Comparison of ENCODE assay signal across 9 cellular contexts in the genomic region with DNA sequence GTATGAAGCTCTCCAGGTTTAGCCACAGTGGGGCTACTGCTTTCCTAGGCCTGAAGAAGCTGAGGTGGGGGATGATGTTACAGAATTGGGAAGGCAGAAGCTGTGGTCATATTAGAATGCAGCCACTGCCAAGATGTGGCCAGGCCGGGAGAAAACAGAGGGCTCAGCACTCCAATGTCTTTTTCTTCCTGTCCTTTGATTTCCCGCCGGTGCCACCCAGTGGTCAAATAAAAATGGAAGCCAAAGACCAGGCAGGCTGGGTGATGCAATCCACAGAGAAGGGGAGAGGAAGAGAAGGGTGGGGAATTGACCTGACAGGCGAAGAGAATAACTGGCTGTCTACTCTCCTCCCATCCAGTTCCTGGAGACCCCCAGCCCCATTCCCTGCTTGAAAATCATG.
A peak's percentile ranks its signal among the peaks of the same experiment; 100 is the strongest.
DNase-seq lines count a peak whose midpoint lies in the region; ATAC-seq and TF ChIP-seq lines count a peak whose summit lies in the region.
"Had no signal": no experiment of that assay in that cellular context is flagged by ENCODE, and none has a peak within 500 bp of the region (broad histone marks: within the 10 kb centered on the region; RNA-seq: fewer than 3 reads in every experiment).

No MANE protein-coding gene starts in this region.

- no peak overlapping the region for H3T11ph ChIP-seq in H9 (ENCODE audit: low read length)

- no CpG with 5 or more reads among the region's 4 CpGs for WGBS in H9 (ENCODE audit: extremely low coverage, insufficient read length, low lambda C conversion rate)

- 0 out of 2 replicates have a peak, but pooled peaks cover 2% of the 10 kb centered on the region for H3K4me1 ChIP-seq in H9 (ENCODE audit: insufficient read depth, low read length)

- H4K8ac ChIP-seq in H9 (replicated peaks; ENCODE audit: insufficient read length, low read depth, low read length), result no peak overlapping the region

- H3K4me3 Mint-ChIP-seq in H9, result no peak overlapping the region
- H3K4me3 Mint-ChIP-seq in activated T-helper 17 cell treated with anti-CD3 and anti-CD28 coated beads, Interleukin-2, amount 50 U/mL, for 72 hours, result no peak overlapping the region
- no peak overlapping the region for H3K4me3 Mint-ChIP-seq in activated CD4-positive, alpha-beta T cell treated with anti-CD3 and anti-CD28 coated beads, Interleukin-2, amount 10 ng/mL, durations not matched to agents 24 days and 14 days
- H3K4me3 Mint-ChIP-seq: stimulated activated naive CD8-positive, alpha-beta T cell treated with anti-CD3 and anti-CD28 coated beads, Interleukin-15, Interleukin-2, amounts not matched to agents 100 ng/mL and 50 ng/mL, for 24 hours had no signal

- no peaks in the 10 kb centered on the region for H3K27me3 ChIP-seq in H9 (ENCODE audit: insufficient read depth, low read length)

- no peak overlapping the region for H2AK5ac ChIP-seq in H9 (ENCODE audit: insufficient read length, low read length)

- no peaks in the 10 kb centered on the region for H3K79me1 ChIP-seq in H9 (ENCODE audit: insufficient read depth, low read depth, low read length, poor library complexity, severe bottlenecking)

- no peak overlapping the region for H4K5ac ChIP-seq in H9 (ENCODE audit: insufficient read length, low read depth, low read length)

- H3K9me3 Mint-ChIP-seq in H9, result no peaks in the 10 kb centered on the region
- no peaks in the 10 kb centered on the region for H3K9me3 Mint-ChIP-seq in activated T-helper 17 cell treated with anti-CD3 and anti-CD28 coated beads, Interleukin-2, amount 50 U/mL, for 72 hours
- H3K9me3 Mint-ChIP-seq in activated CD4-positive, alpha-beta T cell treated with anti-CD3 and anti-CD28 coated beads, Interleukin-2, amount 10 ng/mL, durations not matched to agents 24 days and 14 days, result no peaks in the 10 kb centered on the region
- H3K9me3 Mint-ChIP-seq: stimulated activated naive CD8-positive, alpha-beta T cell treated with anti-CD3 and anti-CD28 coated beads, Interleukin-15, Interleukin-2, amounts not matched to agents 100 ng/mL and 50 ng/mL, for 24 hours had no signal

- peaks cover 28 to 29% of the 10 kb centered on the region in 2 experiments for H3K4me1 Mint-ChIP-seq in H9
- H3K4me1 Mint-ChIP-seq in activated T-helper 17 cell treated with anti-CD3 and anti-CD28 coated beads, Interleukin-2, amount 50 U/mL, for 72 hours, result no peaks in the 10 kb centered on the region
- H3K4me1 Mint-ChIP-seq in activated CD4-positive, alpha-beta T cell treated with anti-CD3 and anti-CD28 coated beads, Interleukin-2, amount 10 ng/mL, durations not matched to agents 24 days and 14 days, result no peaks in the 10 kb centered on the region

- H3K23ac ChIP-seq in H9 (ENCODE audit: insufficient read length, low read depth, low read length), result no peak overlapping the region

- H3K4ac ChIP-seq in H9 (ENCODE audit: low read depth, low read length), result no peak overlapping the region

- no peak overlapping the region for H3K18ac ChIP-seq in H9 (ENCODE audit: insufficient read length, low read depth, low read length)

- H2BK20ac ChIP-seq in H9 (ENCODE audit: low read depth, low read length, poor library complexity, severe bottlenecking), result no peak overlapping the region

- peak overlapping the region; percentile 56 to 87 (median 85); a peak in 5 of 7 replicates for H3K27ac Mint-ChIP-seq in H9
- no peak overlapping the region for H3K27ac Mint-ChIP-seq in activated T-helper 17 cell treated with anti-CD3 and anti-CD28 coated beads, Interleukin-2, amount 50 U/mL, for 72 hours
- H3K27ac Mint-ChIP-seq in activated CD4-positive, alpha-beta T cell treated with anti-CD3 and anti-CD28 coated beads, Interleukin-2, amount 10 ng/mL, durations not matched to agents 24 days and 14 days, result no peak overlapping the region
- H3K27ac Mint-ChIP-seq: stimulated activated naive CD8-positive, alpha-beta T cell treated with anti-CD3 and anti-CD28 coated beads, Interleukin-15, Interleukin-2, amounts not matched to agents 100 ng/mL and 50 ng/mL, for 24 hours had no signal

- H3K14ac ChIP-seq in H9 (ENCODE audit: insufficient read depth, low read length), result peak overlapping the region; percentile 25; the same call in 1 of the 2 replicates

- H3K4me2 ChIP-seq in H9 (ENCODE audit: insufficient read depth, insufficient read length, low read length), result no peak overlapping the region

- no peaks in the 10 kb centered on the region for H4K20me1 ChIP-seq in H9 (ENCODE audit: control insufficient read depth, insufficient read depth, insufficient read length)

- H2BK15ac ChIP-seq in H9 (ENCODE audit: low read depth, low read length), result no peak overlapping the region

- no peaks in the 10 kb centered on the region for H3K36me3 Mint-ChIP-seq in H9 (ENCODE audit: insufficient read depth in 1 of 3, low read depth in 3 of 3)
- H3K36me3 Mint-ChIP-seq in activated T-helper 17 cell treated with anti-CD3 and anti-CD28 coated beads, Interleukin-2, amount 50 U/mL, for 72 hours (ENCODE audit: low read depth), result no peaks in the 10 kb centered on the region
- H3K36me3 Mint-ChIP-seq in activated CD4-positive, alpha-beta T cell treated with anti-CD3 and anti-CD28 coated beads, Interleukin-2, amount 10 ng/mL, durations not matched to agents 24 days and 14 days (ENCODE audit: low read depth), result no peaks in the 10 kb centered on the region

- H3K56ac ChIP-seq in H9 (ENCODE audit: insufficient read length, low read depth, low read length), result no peak overlapping the region

- H3K9me3 ChIP-seq in H9 (ENCODE audit: control insufficient read depth, low read depth, low read length), result no peaks in the 10 kb centered on the region

- H4K91ac ChIP-seq in H9 (ENCODE audit: insufficient read length, low read depth, low read length), result no peak overlapping the region

- DNase-seq in DMS53 (lab: John Stamatoyannopoulos, UW) (peak; percentile 82), H9 (peak; percentile 75), RPMI8226 (peak; percentile 24), islet precursor cell (peak; percentile 82), cortex of kidney (lab: John Stamatoyannopoulos, UW) (no peak)
- DNase-seq in activated CD4-positive, alpha-beta T cell treated with anti-CD3 and anti-CD28 coated beads, Interleukin-2, amount 10 ng/mL, durations not matched to agents 24 days and 14 days, result no peak

- no peak overlapping the region for H2AFZ ChIP-seq in H9 (ENCODE audit: low read length)

- no peaks in the 10 kb centered on the region for H3K23me2 ChIP-seq in H9 (ENCODE audit: insufficient read length, low read depth, low read length, poor library complexity, severe bottlenecking)

- no peak overlapping the region for H2BK120ac ChIP-seq in H9 (ENCODE audit: low read depth, low read length, poor library complexity, severe bottlenecking)

- no peak overlapping the region for H3K27ac ChIP-seq in H9 (ENCODE audit: insufficient read length, low read depth, low read length)

- no peak overlapping the region for H3K9ac ChIP-seq in H9 (ENCODE audit: extremely low read depth, insufficient read length, low read length)

- H2BK12ac ChIP-seq in H9 (ENCODE audit: insufficient read length, low read depth, low read length), result no peak overlapping the region

- no peak overlapping the region for H2BK5ac ChIP-seq in H9 (ENCODE audit: insufficient read length, low read length)

- no peaks in the 10 kb centered on the region for H3K79me2 ChIP-seq in H9 (ENCODE audit: insufficient read depth, low read length)

- intact Hi-C loops in activated CD4-positive, alpha-beta T cell treated with anti-CD3 and anti-CD28 coated beads, Interleukin-2, amount 10 ng/mL, durations not matched to agents 24 days and 14 days (cut with micrococcal nuclease), result no loop called here

- peak; percentile 60 for TF ChIP-seq CTCF in H9 (conservative IDR thresholded peaks at IDR 0.05)

- no peak for ATAC-seq in activated T-helper 17 cell treated with anti-CD3 and anti-CD28 coated beads, Interleukin-2, amount 50 U/mL, for 72 hours (replicated peaks)
- no peak for ATAC-seq in HG03280 (IDR thresholded peaks at IDR 0.05; ENCODE audit: unreplicated experiment)

- H3K27me3 Mint-ChIP-seq in H9 (ENCODE audit: low read depth), result no peaks in the 10 kb centered on the region
- peaks cover 35% of the 10 kb centered on the region for H3K27me3 Mint-ChIP-seq in activated T-helper 17 cell treated with anti-CD3 and anti-CD28 coated beads, Interleukin-2, amount 50 U/mL, for 72 hours
- H3K27me3 Mint-ChIP-seq in activated CD4-positive, alpha-beta T cell treated with anti-CD3 and anti-CD28 coated beads, Interleukin-2, amount 10 ng/mL, durations not matched to agents 24 days and 14 days, result peaks cover 2% of the 10 kb centered on the region

Comparison
In these comparisons a context has a peak if more than half of its experiments do, and no peak if none do; other contexts are left out.
1. DNase-seq: peak in DMS53 (single experiment), H9 (single experiment), RPMI8226 (single experiment) and islet precursor cell (single experiment); none in cortex of kidney (single experiment) and activated CD4-positive, alpha-beta T cell treated with anti-CD3 and anti-CD28 coated beads, Interleukin-2, amount 10 ng/mL, durations not matched to agents 24 days and 14 days (single experiment).
2. H3K27ac Mint-ChIP-seq: peak in H9 (3 of 3); none in activated T-helper 17 cell treated with anti-CD3 and anti-CD28 coated beads, Interleukin-2, amount 50 U/mL, for 72 hours (single experiment) and activated CD4-positive, alpha-beta T cell treated with anti-CD3 and anti-CD28 coated beads, Interleukin-2, amount 10 ng/mL, durations not matched to agents 24 days and 14 days (single experiment).